22 cellular contexts compared by ENCODE assay signal in genomic region chr9:84519486-84519885, GRCh38.
DNase-seq lines count a peak whose midpoint lies in the region; TF ChIP-seq lines count a peak whose summit lies in the region.
"Had no signal": no experiment of that assay in that cellular context is flagged by ENCODE, and none has a peak within 500 bp of the region (broad histone marks: within the 10 kb centered on the region; RNA-seq: fewer than 3 reads in every experiment).

No MANE protein-coding gene starts in this region.

- H3K27me3 ChIP-seq in mammary epithelial cell (ENCODE audit: insufficient read depth, low read length) (no peaks in the 10 kb centered on the region), breast epithelium (no peaks in the 10 kb centered on the region), osteoblast (ENCODE audit: insufficient read depth, low read length) (no peaks in the 10 kb centered on the region), esophagus squamous epithelium (no peaks in the 10 kb centered on the region)
- H3K27me3 ChIP-seq: BE2C; BLaER1 treated with 17β-estradiol and CSF1 and Interleukin-3, amounts not matched to agents 10 nM and 100 nM had no signal

- H3K4me1 ChIP-seq in mammary epithelial cell (ENCODE audit: insufficient read depth, low read length) (no peaks in the 10 kb centered on the region), breast epithelium (no peaks in the 10 kb centered on the region), osteoblast (ENCODE audit: insufficient read depth, low read length) (no peaks in the 10 kb centered on the region), esophagus squamous epithelium (peaks cover 0 to 26% (median 0%) of the 10 kb centered on the region in 3 donors)
- H3K4me1 ChIP-seq: A549; BE2C; BLaER1 treated with 17β-estradiol and CSF1 and Interleukin-3, amounts not matched to agents 10 nM and 100 nM had no signal

- no peak overlapping the region for H2AFZ ChIP-seq in mammary epithelial cell (ENCODE audit: low read depth, low read length)
- no peak overlapping the region for H2AFZ ChIP-seq in osteoblast (ENCODE audit: low read length)
- H2AFZ ChIP-seq: GM23248 had no signal

- no peaks in the 10 kb centered on the region for H3K36me3 ChIP-seq in mammary epithelial cell (ENCODE audit: insufficient read depth, low read length)
- H3K36me3 ChIP-seq in breast epithelium = no peaks in the 10 kb centered on the region
- H3K36me3 ChIP-seq in osteoblast (ENCODE audit: insufficient read depth, low read length) = no peaks in the 10 kb centered on the region
- H3K36me3 ChIP-seq in esophagus squamous epithelium = no peaks in the 10 kb centered on the region
- H3K36me3 ChIP-seq: BE2C; BLaER1 treated with 17β-estradiol and CSF1 and Interleukin-3, amounts not matched to agents 10 nM and 100 nM had no signal

- H3K27ac ChIP-seq in mammary epithelial cell (ENCODE audit: insufficient read depth, low read depth, low read length) (no peak overlapping the region), breast epithelium (no peak overlapping the region), epithelial cell of prostate (no peak overlapping the region), osteoblast (ENCODE audit: low read depth, low read length) (no peak overlapping the region), coronary artery (no peak overlapping the region), esophagus squamous epithelium (peak overlapping the region in 2 of 4 donors; percentile 19 to 46)
- H3K27ac ChIP-seq: A549; BLaER1 treated with 17β-estradiol and CSF1 and Interleukin-3, amounts not matched to agents 10 nM and 100 nM; GM23248 had no signal

- H3K4me2 ChIP-seq in mammary epithelial cell (ENCODE audit: insufficient read depth, low read depth, low read length) (no peak overlapping the region), osteoblast (ENCODE audit: insufficient read depth, low read length) (no peak overlapping the region)
- H3K4me2 ChIP-seq: A549; BLaER1 treated with 17β-estradiol and CSF1 and Interleukin-3, amounts not matched to agents 10 nM and 100 nM had no signal

- intact Hi-C loops in mammary epithelial cell (cut with micrococcal nuclease) (no loop called here), breast epithelium (cut with DNase I; ENCODE audit: low total_unique reads) (no loop called here), esophagus squamous epithelium (cut with DNase I) (no loop called here)

- TF ChIP-seq CTCF in mammary epithelial cell (conservative IDR thresholded peaks at IDR 0.05 in 1 of 2, IDR thresholded peaks at IDR 0.05 in 1 of 2; ENCODE audit: extremely low read depth in 1 of 2, insufficient read depth in 1 of 2, low read depth in 1 of 2, low read length in 2 of 2) (no peak), breast epithelium (IDR thresholded peaks at IDR 0.05) (no peak), osteoblast (IDR thresholded peaks at IDR 0.05; ENCODE audit: extremely low read depth, low read depth, low read length) (no peak), coronary artery (IDR thresholded peaks at IDR 0.05) (no peak), esophagus squamous epithelium (IDR thresholded peaks at IDR 0.05) (no peak)

- WGBS in mammary epithelial cell (ENCODE audit: low coverage, missing lambda C conversion rate) = 39% methylated on average over 4 of the region's 4 CpGs
- WGBS in esophagus squamous epithelium, 2 donors = 29 to 61% methylated on average over 4 of the region's 4 CpGs

- in situ Hi-C loops in mammary epithelial cell (cut with MboI; ENCODE audit: low sequenced_read_pairs in 2 of 2) = no loop called here

- CTCF ChIA-PET in mammary epithelial cell (lab: Charles Lee; ENCODE audit: low non-redundant PET) = no interaction called here

- dilution Hi-C loops in mammary epithelial cell (cut with HindIII; ENCODE audit: low sequenced_read_pairs) = no loop called here

- H3K4me3 ChIP-seq in mammary epithelial cell (replicated peaks in 1 of 3; ENCODE audit: insufficient read depth in 1 of 3, low read depth in 2 of 3, low read length in 3 of 3) (no peak overlapping the region), breast epithelium (no peak overlapping the region), osteoblast (ENCODE audit: insufficient read depth, low read length) (no peak overlapping the region), coronary artery (no peak overlapping the region), esophagus squamous epithelium (no peak overlapping the region)
- H3K4me3 ChIP-seq: A549; BLaER1 treated with 17β-estradiol and CSF1 and Interleukin-3, amounts not matched to agents 10 nM and 100 nM; GM12878; GM23248 had no signal

- DNase-seq in mammary epithelial cell (peak; percentile 16), breast epithelium (ENCODE audit: low spot score in 2 of 2) (no peak), NCI-H748 treated with DMSO at 0.1 percent for 48 hours (lab: John Stamatoyannopoulos, UW) (peak; percentile 9), epithelial cell of prostate (ENCODE audit: low read depth, low spot score) (peak; percentile 18), osteoblast (ENCODE audit: insufficient read length, low spot score, missing footprints) (no peak), coronary artery (ENCODE audit: low spot score) (no peak), esophagus squamous epithelium (lab: John Stamatoyannopoulos, UW) (no peak)
- DNase-seq: 8988T; ACHN; AML-193; BE2C; CD4-positive, alpha-beta T cell; CD8-positive, alpha-beta memory T cell; DMS 273 treated with DMSO at 0.1 percent for 48 hours; DMS79; EL; GDM1; GM23248; H9 had no signal

- peaks cover 2% of the 10 kb centered on the region for H3K9me3 ChIP-seq in mammary epithelial cell (replicated peaks; ENCODE audit: insufficient read depth, low read length)
- H3K9me3 ChIP-seq in breast epithelium = peaks cover 0 to 7% of the 10 kb centered on the region in 2 donors
- H3K9me3 ChIP-seq in osteoblast (ENCODE audit: low read depth, low read length) = no peaks in the 10 kb centered on the region
- peaks cover 0 to 11% (median 0%) of the 10 kb centered on the region in 3 donors for H3K9me3 ChIP-seq in esophagus squamous epithelium
- H3K9me3 ChIP-seq: A549, BE2C had no signal

- TF ChIP-seq POLR2A in breast epithelium (IDR thresholded peaks at IDR 0.05) (no peak), esophagus squamous epithelium (IDR thresholded peaks at IDR 0.05) (no peak)

- H3K9ac ChIP-seq in mammary epithelial cell (ENCODE audit: insufficient read depth, low read length) = no peak overlapping the region
- H3K9ac ChIP-seq: BLaER1 treated with 17β-estradiol and CSF1 and Interleukin-3, amounts not matched to agents 10 nM and 100 nM; GM23248 had no signal

- no TSS peak for BruUV-seq in mammary epithelial cell (replicated peaks; lab: Mats Ljungman, UMichigan)

- H3K79me2 ChIP-seq in mammary epithelial cell (ENCODE audit: insufficient read depth, low read length) = no peaks in the 10 kb centered on the region
- H3K79me2 ChIP-seq in osteoblast (ENCODE audit: insufficient read depth, low read length) = no peaks in the 10 kb centered on the region

- no peaks in the 10 kb centered on the region for H4K20me1 ChIP-seq in mammary epithelial cell (ENCODE audit: insufficient read depth, low read length)
- H4K20me1 ChIP-seq in osteoblast (ENCODE audit: insufficient read depth, low read length) = no peaks in the 10 kb centered on the region
- H4K20me1 ChIP-seq: BLaER1 treated with 17β-estradiol and CSF1 and Interleukin-3, amounts not matched to agents 10 nM and 100 nM had no signal

Comparison
In these comparisons a context has a peak if more than half of its experiments do, and no peak if none do; other contexts are left out.
1. DNase-seq: peak in mammary epithelial cell (single experiment), NCI-H748 treated with DMSO at 0.1 percent for 48 hours (single experiment) and epithelial cell of prostate (single experiment); none in breast epithelium (0 of 2), osteoblast (single experiment), coronary artery (single experiment) and esophagus squamous epithelium (single experiment).